In genomic region chr4:152535236-152535902, GRCh38 we compare ENCODE assay signal across 1 cellular context.
TF ChIP-seq lines count a peak whose summit lies in the region.

No MANE protein-coding gene starts in this region.

TF ChIP-seq in GM12878, 131 proteins besides CTCF, POLR2A, EP300 and RAD21:
- TF ChIP-seq ZBTB33 (IDR thresholded peaks at IDR 0.05) (no peak), ZBTB4 (CRISPR knock-in tag; IDR thresholded peaks at IDR 0.05) (no peak), SUPT20H (IDR thresholded peaks at IDR 0.05; ENCODE audit: borderline replicate concordance, control insufficient read depth, low read depth, low read length) (no peak), MTA2 (IDR thresholded peaks at IDR 0.05; ENCODE audit: low read depth) (no peak), POLR2AphosphoS2 (IDR thresholded peaks at IDR 0.05; ENCODE audit: low read depth, low read length) (no peak), TAF1 (IDR thresholded peaks at IDR 0.05; ENCODE audit: borderline replicate concordance, low read depth, low read length) (no peak), PML (IDR thresholded peaks at IDR 0.05; ENCODE audit: low read length) (no peak), ELK1 (IDR thresholded peaks at IDR 0.05; ENCODE audit: low read depth, low read length) (no peak), POLR2AphosphoS5 (IDR thresholded peaks at IDR 0.05; ENCODE audit: low read length) (no peak), RELA (IDR thresholded peaks at IDR 0.05; ENCODE audit: borderline replicate concordance, partially characterized antibody) (no peak), STAT3 (IDR thresholded peaks at IDR 0.05; ENCODE audit: low read depth, low read length) (no peak), EGR1 (IDR thresholded peaks at IDR 0.05; ENCODE audit: borderline replicate concordance in 1 of 2, low read depth in 2 of 2, low read length in 2 of 2) (no peak; a peak in 1 of 3 replicates), ZSCAN29 (IDR thresholded peaks at IDR 0.05) (no peak), GABPA (IDR thresholded peaks at IDR 0.05; ENCODE audit: low read depth) (no peak), PBX3 (IDR thresholded peaks at IDR 0.05; ENCODE audit: insufficient replicate concordance, low read depth, low read length) (no peak), CREM (IDR thresholded peaks at IDR 0.05; ENCODE audit: low read depth) (no peak), IRF3 (IDR thresholded peaks at IDR 0.05) (no peak)
TF ChIP-seq in GM12878: peak in this region for 0.
